3 cellular contexts compared by ENCODE assay signal in genomic region chr16:84281077-84281476, GRCh38.
A peak's percentile ranks its signal among the peaks of the same experiment; 100 is the strongest.
TF ChIP-seq lines count a peak whose summit lies in the region.

No MANE protein-coding gene starts in this region.

TF ChIP-seq in SK-N-SH, 30 proteins besides CTCF, POLR2A, EP300 and RAD21:
- no peak for TF ChIP-seq GABPA (IDR thresholded peaks at IDR 0.05; ENCODE audit: low read depth)
- peak; percentile 91 for TF ChIP-seq PBX3 (IDR thresholded peaks at IDR 0.05)

TF ChIP-seq in SK-N-SH treated with all-trans-retinoic acid at 6 μM for 48 hours, 23 proteins besides CTCF, POLR2A, EP300 and RAD21:
- TF ChIP-seq POU6F1 (CRISPR knock-in tag; IDR thresholded peaks at IDR 0.05; ENCODE audit: borderline replicate concordance, low read depth) (no peak), SNAI2 (CRISPR knock-in tag; IDR thresholded peaks at IDR 0.05) (no peak), CSDC2 (CRISPR knock-in tag; IDR thresholded peaks at IDR 0.05) (no peak), ZFP30 (CRISPR knock-in tag; IDR thresholded peaks at IDR 0.05) (no peak), ZNF8 (CRISPR knock-in tag; IDR thresholded peaks at IDR 0.05) (no peak), ARNTL (CRISPR knock-in tag; IDR thresholded peaks at IDR 0.05; ENCODE audit: borderline replicate concordance, low read depth) (no peak), ZC3H10 (CRISPR knock-in tag; IDR thresholded peaks at IDR 0.05) (no peak), PPARA (CRISPR knock-in tag; IDR thresholded peaks at IDR 0.05; ENCODE audit: borderline replicate concordance) (no peak), ESRRG (CRISPR knock-in tag; IDR thresholded peaks at IDR 0.05) (no peak), CSRNP3 (CRISPR knock-in tag; IDR thresholded peaks at IDR 0.05) (no peak), TOX (CRISPR knock-in tag; IDR thresholded peaks at IDR 0.05; ENCODE audit: borderline replicate concordance) (no peak), GLIS3 (CRISPR knock-in tag; IDR thresholded peaks at IDR 0.05) (no peak), PATZ1 (CRISPR knock-in tag; IDR thresholded peaks at IDR 0.05; ENCODE audit: borderline replicate concordance) (no peak), TCF4 (CRISPR knock-in tag; IDR thresholded peaks at IDR 0.05; ENCODE audit: borderline replicate concordance) (no peak), TSHZ2 (CRISPR knock-in tag; IDR thresholded peaks at IDR 0.05) (no peak), ZFP3 (CRISPR knock-in tag; IDR thresholded peaks at IDR 0.05) (no peak), RARB (CRISPR knock-in tag; IDR thresholded peaks at IDR 0.05) (no peak)

TF ChIP-seq in H1, 55 proteins besides CTCF, POLR2A, EP300 and RAD21:
- TF ChIP-seq SP1 (IDR thresholded peaks at IDR 0.05; ENCODE audit: low read depth, low read length): peak; percentile 97
- TF ChIP-seq CHD2 (IDR thresholded peaks at IDR 0.05; ENCODE audit: low read length): peak; percentile 90
- TF ChIP-seq RXRA (IDR thresholded peaks at IDR 0.05; ENCODE audit: insufficient read depth, low read depth, low read length): no peak
- TF ChIP-seq SP2 (IDR thresholded peaks at IDR 0.05; ENCODE audit: low read length): peak; percentile 72
- TF ChIP-seq CEBPB (IDR thresholded peaks at IDR 0.05; ENCODE audit: low read depth, low read length): peak; percentile 95
